ENCODE assay signal across 8 cellular contexts in genomic region chr20:17504898-17505663, GRCh38. TPM values are rescaled to one million over a fixed set of nuclear protein-coding genes. Genes with fewer than 3 reads are reported as not detected.
DNase-seq lines count a peak whose midpoint lies in the region; ATAC-seq, FAIRE-seq and TF ChIP-seq lines count a peak whose summit lies in the region.

No MANE protein-coding gene starts in this region.

- no peak for FAIRE-seq in D721Med (lab: Jason Lieb, UNC)

- H3K4me2 ChIP-seq in neural cell (ENCODE audit: low read length): no peak overlapping the region

- H2AFZ ChIP-seq in neural cell (ENCODE audit: low read depth, low read length): no peak overlapping the region

- intact Hi-C loops in tibial artery (cut with DNase I; ENCODE audit: low total_unique reads): loop anchor here (2.0 to 10.0 kb wide), 4 partner anchors 114 to 490 kb away; no protein-coding TSS in a partner anchor

- no peak overlapping the region for H3K27ac ChIP-seq in neural cell (ENCODE audit: low read length)
- H3K27ac ChIP-seq in tibial artery: peak overlapping the region; percentile 42 to 55

- H3K9me3 ChIP-seq in neural cell (ENCODE audit: low read length): no peaks in the 10 kb centered on the region
- no peaks in the 10 kb centered on the region for H3K9me3 ChIP-seq in tibial artery

- ATAC-seq in GM21367 (IDR thresholded peaks at IDR 0.05; ENCODE audit: unreplicated experiment): peak; percentile 61

- peaks cover 0 to 13% (median 10%) of the 10 kb centered on the region in 4 donors for H3K4me1 ChIP-seq in tibial artery

- no peaks in the 10 kb centered on the region for H3F3A ChIP-seq in neural cell (ENCODE audit: insufficient read depth, low read length, poor library complexity, severe bottlenecking)

- H4K20me1 ChIP-seq in neural cell (ENCODE audit: insufficient read depth): no peaks in the 10 kb centered on the region

- H3K79me2 ChIP-seq in neural cell (replicated peaks; ENCODE audit: insufficient read depth, low read length): no peaks in the 10 kb centered on the region

- H3K4me3 ChIP-seq in neural cell (ENCODE audit: low read length) (no peak overlapping the region), tibial artery (peak overlapping the region; percentile 52 to 57)

- TF ChIP-seq CTCF in D721Med (IDR thresholded peaks at IDR 0.05; ENCODE audit: insufficient read depth, missing control alignments) (peak; percentile 63), neural cell (IDR thresholded peaks at IDR 0.05; ENCODE audit: poor library complexity, severe bottlenecking) (peak; percentile 89), tibial artery (IDR thresholded peaks at IDR 0.05) (peak; percentile 66 to 71)

- H3K9ac ChIP-seq in neural cell (ENCODE audit: low read length): no peak overlapping the region

- no peaks in the 10 kb centered on the region for H3K9me2 ChIP-seq in neural cell (ENCODE audit: insufficient read depth, low read length)

- no peaks in the 10 kb centered on the region for H3K27me3 ChIP-seq in neural cell (ENCODE audit: insufficient read depth, low read depth, low read length)
- H3K27me3 ChIP-seq in tibial artery: no peaks in the 10 kb centered on the region

- peak; percentile 90 for TF ChIP-seq RAD21 in neural cell (conservative IDR thresholded peaks at IDR 0.05)

- H3K36me3 ChIP-seq in neural cell (ENCODE audit: insufficient read depth, low read length) (no peaks in the 10 kb centered on the region), tibial artery (no peaks in the 10 kb centered on the region)

- no peak for TF ChIP-seq EP300 in neural cell (conservative IDR thresholded peaks at IDR 0.05; ENCODE audit: poor library complexity, severe bottlenecking)

- DNase-seq in D721Med (ENCODE audit: insufficient read length, low spot score) (no peak), HS-5 (ENCODE audit: low read depth) (peak; percentile 50), OCI-M1 (lab: John Stamatoyannopoulos, UW) (peak; percentile 83), foreskin melanocyte (peak; percentile 70), tibial artery (peak; percentile 49 to 78)
- DNase-seq in activated T-helper 9 cell treated with anti-CD3 and anti-CD28 coated beads, Interleukin-2, amount 50 U/mL, for 16 hours (ENCODE audit: low read depth): peak; percentile 15

TF ChIP-seq in neural cell, 6 proteins besides CTCF, POLR2A, EP300 and RAD21:
- no peak for TF ChIP-seq REST (IDR thresholded peaks at IDR 0.05; ENCODE audit: borderline replicate concordance)
- peak; percentile 91 for TF ChIP-seq SMC3 (conservative IDR thresholded peaks at IDR 0.05; ENCODE audit: poor library complexity)

RNA-seq across cellular contexts. Expression of gene BFSP1, which starts 26.1 kb away (rescaled TPM):
- polyA plus RNA-seq in neural cell: 1.3 and 2.3 TPM in 2 replicates
- 3.4 and 3.9 TPM in 2 replicates for polyA minus RNA-seq in neural cell
